20 cellular contexts compared by ENCODE assay signal in genomic region chr13:31081316-31081715, GRCh38.
DNase-seq lines count a peak whose midpoint lies in the region; ATAC-seq and TF ChIP-seq lines count a peak whose summit lies in the region.
"Had no signal": no experiment of that assay in that cellular context is flagged by ENCODE, and none has a peak within 500 bp of the region (broad histone marks: within the 10 kb centered on the region; RNA-seq: fewer than 3 reads in every experiment).

No MANE protein-coding gene starts in this region.

- no peak for TF ChIP-seq CTCF in stomach (IDR thresholded peaks at IDR 0.05)

- H3K18ac ChIP-seq in mesendoderm (ENCODE audit: low read length), result no peak overlapping the region

- no peak overlapping the region for H2BK120ac ChIP-seq in mesendoderm (ENCODE audit: low read depth, low read length)

- no CpG with 5 or more reads among the region's 6 CpGs for WGBS in mesendoderm (ENCODE audit: extremely low coverage, insufficient coverage, low lambda C conversion rate)
- 69 to 93% (median 90%) methylated on average over 6 of the region's 6 CpGs for WGBS in stomach, 5 donors

- H3K27ac ChIP-seq in mesendoderm (ENCODE audit: low read depth, low read length) (no peak overlapping the region), stomach (no peak overlapping the region)
- H3K27ac ChIP-seq: A549, SK-N-MC had no signal

- H3K9ac ChIP-seq in mesendoderm (ENCODE audit: low read length), result no peak overlapping the region

- no peak overlapping the region for H3K56ac ChIP-seq in mesendoderm (ENCODE audit: low read length)

- no peak overlapping the region for H3K4me3 ChIP-seq in mesendoderm (ENCODE audit: low read length)
- no peak overlapping the region for H3K4me3 ChIP-seq in stomach
- H3K4me3 ChIP-seq: A549, SK-N-MC had no signal

- no peaks in the 10 kb centered on the region for H3K79me2 ChIP-seq in mesendoderm (ENCODE audit: control insufficient read depth, insufficient read depth, low read length)

- intact Hi-C loops in stomach (cut with DNase I; ENCODE audit: low total_unique reads), result no loop called here

- ATAC-seq in GM18867 (IDR thresholded peaks at IDR 0.05; ENCODE audit: unreplicated experiment), result peak; percentile 74
- peak; percentile 44 for ATAC-seq in GM21576 (IDR thresholded peaks at IDR 0.05; ENCODE audit: unreplicated experiment)
- ATAC-seq in HG02885 (IDR thresholded peaks at IDR 0.05; ENCODE audit: poor library complexity, unreplicated experiment), result peak; percentile 63
- ATAC-seq: A549 had no signal

- H3K4ac ChIP-seq in mesendoderm (ENCODE audit: low read depth, low read length), result no peak overlapping the region

- no peaks in the 10 kb centered on the region for H3K9me3 ChIP-seq in stomach
- H3K9me3 ChIP-seq: A549 had no signal

- H2BK15ac ChIP-seq in mesendoderm (replicated peaks; ENCODE audit: low read depth), result no peak overlapping the region

- TF ChIP-seq EP300 in stomach (IDR thresholded peaks at IDR 0.05), result no peak

- H3K4me1 ChIP-seq in mesendoderm (ENCODE audit: control insufficient read depth, low read depth, low read length) (no peaks in the 10 kb centered on the region), stomach (no peaks in the 10 kb centered on the region)
- H3K4me1 ChIP-seq: A549 had no signal

- no peak overlapping the region for H4K5ac ChIP-seq in mesendoderm (ENCODE audit: low read length)

- no peak overlapping the region for H4K8ac ChIP-seq in mesendoderm (ENCODE audit: low read depth, low read length)

- TF ChIP-seq POLR2A in stomach (IDR thresholded peaks at IDR 0.05), result no peak

- H3K79me1 ChIP-seq in mesendoderm (ENCODE audit: low read length), result no peaks in the 10 kb centered on the region

- no peaks in the 10 kb centered on the region for H3K27me3 ChIP-seq in mesendoderm (ENCODE audit: insufficient read depth, low read length, poor library complexity)
- peaks cover 0 to 25% (median 5%) of the 10 kb centered on the region in 3 donors for H3K27me3 ChIP-seq in stomach

- H2BK5ac ChIP-seq in mesendoderm (ENCODE audit: low read length), result no peak overlapping the region

- no peak overlapping the region for H3K23ac ChIP-seq in mesendoderm (ENCODE audit: low read length)

- H3K4me2 ChIP-seq in mesendoderm (ENCODE audit: low read length), result no peak overlapping the region
- H3K4me2 ChIP-seq: A549 had no signal

- H3K36me3 ChIP-seq in mesendoderm (ENCODE audit: control insufficient read depth, insufficient read depth, low read length) (no peaks in the 10 kb centered on the region), stomach (no peaks in the 10 kb centered on the region)

- peak; percentile 7 for DNase-seq in islet precursor cell
- no peak for DNase-seq in mesendoderm
- no peak for DNase-seq in SHP77 (lab: John Stamatoyannopoulos, UW)
- no peak for DNase-seq in stomach
- DNase-seq: CD4-positive, alpha-beta T cell; EL; HCEC 1CT; MM.1S; NCI-H1092; NCI-H146; NCI-H2081; NCI-H446 treated with DMSO at 0.1 percent for 48 hours; NCI-H69; NK-92 treated with Interleukin-12 subunit alpha and Interleukin-12 subunit beta, amount 100 ng/mL, for 24 hours; Right ventricle myocardium superior had no signal

- no peak overlapping the region for H2AK5ac ChIP-seq in mesendoderm (ENCODE audit: low read length)
